In genomic region chr1:8165595-8166360, GRCh38 we compare ENCODE assay signal across 12 cellular contexts.
DNase-seq lines count a peak whose midpoint lies in the region; ATAC-seq and TF ChIP-seq lines count a peak whose summit lies in the region.
"Had no signal": no experiment of that assay in that cellular context is flagged by ENCODE, and none has a peak within 500 bp of the region (broad histone marks: within the 10 kb centered on the region; RNA-seq: fewer than 3 reads in every experiment).

No MANE protein-coding gene starts in this region.

- peak; percentile 68 for DNase-seq in ELF-1 (ENCODE audit: low read depth, low spot score)
- DNase-seq in LNCaP clone FGC (ENCODE audit: low read depth): no peak
- DNase-seq in cerebellum (ENCODE audit: low spot score): peak; percentile 25
- DNase-seq in neural crest cell (ENCODE audit: low read depth, low spot score): no peak
- DNase-seq in epidermal melanocyte (ENCODE audit: insufficient read length, low spot score): no peak
- DNase-seq in SIG-M5 treated with dmso at 0.1 percent for 504 hours (lab: John Stamatoyannopoulos, UW; ENCODE audit: unreplicated experiment): no peak
- no peak for DNase-seq in pons (ENCODE audit: low spot score)
- DNase-seq: activated naive CD4-positive, alpha-beta T cell treated with Interleukin-2 at 50 U/mL for 16 hours; KG1; NCI-H526 treated with DMSO at 0.1 percent for 48 hours had no signal

- peaks cover 19% of the 10 kb centered on the region for H3K4me1 Mint-ChIP-seq in neural crest cell

- no peak overlapping the region for H3K4me3 Mint-ChIP-seq in neural crest cell

- H3K36me3 Mint-ChIP-seq in neural crest cell (ENCODE audit: low read depth): no peaks in the 10 kb centered on the region

- TF ChIP-seq CTCF in LNCaP clone FGC (IDR thresholded peaks at IDR 0.05; ENCODE audit: control insufficient read depth, extremely low read depth, insufficient read depth): 0 out of 2 replicates have a peak, but pooled peaks have one; percentile 16
- peak; percentile 39 for TF ChIP-seq CTCF in neural crest cell (conservative IDR thresholded peaks at IDR 0.05)

- no peak for ATAC-seq in GM19324 (IDR thresholded peaks at IDR 0.05; ENCODE audit: low FRiP score, unreplicated experiment)

- H3K27ac Mint-ChIP-seq in neural crest cell (ENCODE audit: unreplicated experiment): no peak overlapping the region

- no peak overlapping the region for H3K4me3 ChIP-seq in LNCaP clone FGC (ENCODE audit: low read depth, low read length)
- H3K4me3 ChIP-seq: right atrium auricular region had no signal

- H3K27me3 Mint-ChIP-seq in neural crest cell (ENCODE audit: low read depth): no peaks in the 10 kb centered on the region

- no peaks in the 10 kb centered on the region for H3K9me3 Mint-ChIP-seq in neural crest cell

Comparison
In these comparisons a context has a peak if more than half of its experiments do, and no peak if none do; other contexts are left out.
1. DNase-seq: peak in ELF-1 (single experiment) and cerebellum (single experiment); none in LNCaP clone FGC (single experiment), neural crest cell (single experiment), epidermal melanocyte (single experiment), SIG-M5 treated with dmso at 0.1 percent for 504 hours (single experiment) and pons (single experiment).